Comparison of ENCODE assay signal across 9 cellular contexts in the genomic region with DNA sequence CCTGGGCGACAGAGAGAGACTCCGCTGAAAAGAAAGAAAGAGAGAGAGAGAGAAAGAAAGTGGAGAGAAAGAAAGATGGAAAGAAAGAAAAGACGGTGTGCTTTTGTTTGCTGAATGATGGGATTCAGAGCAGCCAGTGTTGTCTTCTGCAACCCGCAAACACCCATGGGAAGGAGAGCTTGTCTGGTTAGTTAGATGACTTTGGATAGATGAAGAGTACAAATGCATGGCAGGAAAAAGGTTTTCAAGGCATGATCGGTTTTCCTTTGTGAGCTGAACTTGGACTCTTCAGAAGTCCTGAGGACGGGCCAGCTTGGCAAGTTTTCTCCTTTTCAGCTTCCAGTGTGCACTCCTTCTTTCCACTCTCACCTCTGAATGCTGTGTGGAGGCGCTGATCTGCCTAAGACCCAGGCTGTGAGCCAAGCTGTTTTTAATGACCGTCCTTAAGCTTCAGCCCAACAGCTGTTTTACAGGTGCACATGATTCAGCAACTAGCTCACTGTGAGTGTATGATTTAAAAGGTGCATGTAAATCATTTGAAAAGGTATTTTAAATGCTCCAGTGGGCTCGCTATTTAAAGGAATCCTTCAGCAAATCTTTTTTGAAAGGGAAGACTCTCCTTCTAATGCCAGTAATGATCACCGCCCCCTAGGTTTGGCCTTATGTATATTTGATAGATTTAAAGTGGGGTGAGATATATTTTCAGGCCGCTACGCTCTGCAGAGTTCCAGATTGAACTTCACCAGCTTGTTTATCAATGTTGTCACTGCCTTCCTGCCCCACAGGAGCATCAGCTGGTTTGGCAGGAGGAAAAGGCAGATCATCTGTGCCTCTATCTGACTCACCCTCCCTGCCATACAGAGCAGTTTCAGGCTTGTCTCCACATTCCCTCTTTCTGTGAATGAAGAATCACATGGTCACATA.
DNase-seq lines count a peak whose midpoint lies in the region; ATAC-seq and TF ChIP-seq lines count a peak whose summit lies in the region.
"Had no signal": no experiment of that assay in that cellular context is flagged by ENCODE, and none has a peak within 500 bp of the region (broad histone marks: within the 10 kb centered on the region; RNA-seq: fewer than 3 reads in every experiment).

No MANE protein-coding gene starts in this region.

- H3K27ac Mint-ChIP-seq in CD8-positive, alpha-beta T cell = no peak overlapping the region
- no peak overlapping the region for H3K27ac Mint-ChIP-seq in T-cell

- no peak for TF ChIP-seq CTCF in left ventricle myocardium inferior (IDR thresholded peaks at IDR 0.05; ENCODE audit: borderline replicate concordance)
- no peak for TF ChIP-seq CTCF in sigmoid colon (IDR thresholded peaks at IDR 0.05)
- TF ChIP-seq CTCF in CD8-positive, alpha-beta T cell (IDR thresholded peaks at IDR 0.05) = no peak

- H3K9me3 ChIP-seq in left ventricle myocardium inferior (replicated peaks) (no peaks in the 10 kb centered on the region), sigmoid colon (no peaks in the 10 kb centered on the region)
- no peaks in the 10 kb centered on the region for H3K9me3 ChIP-seq in CD8-positive, alpha-beta T cell (ENCODE audit: low read length)

- peak overlapping the region; percentile 7 for H3K4me3 ChIP-seq in left ventricle myocardium inferior
- H3K4me3 ChIP-seq in sigmoid colon = no peak overlapping the region
- no peak overlapping the region for H3K4me3 ChIP-seq in CD8-positive, alpha-beta T cell (ENCODE audit: low read depth, low read length)

- no peaks in the 10 kb centered on the region for H3K36me3 Mint-ChIP-seq in CD8-positive, alpha-beta T cell
- no peaks in the 10 kb centered on the region for H3K36me3 Mint-ChIP-seq in T-cell

- TF ChIP-seq POLR2A in sigmoid colon (IDR thresholded peaks at IDR 0.05) = no peak

- peak; percentile 76 for DNase-seq in T1000 (lab: John Stamatoyannopoulos, UW)
- no peak for DNase-seq in left ventricle myocardium inferior
- DNase-seq in sigmoid colon = peak; percentile 83
- no peak for DNase-seq in CD8-positive, alpha-beta T cell
- DNase-seq in T-cell = no peak
- DNase-seq in RKO (ENCODE audit: low spot score) = no peak
- DNase-seq: stimulated activated CD8-positive, alpha-beta memory T cell treated with anti-CD3 and anti-CD28 coated beads, Interleukin-4, amount 100 ng/mL, for 48 hours had no signal

- no peaks in the 10 kb centered on the region for H3K9me3 Mint-ChIP-seq in CD8-positive, alpha-beta T cell
- peaks cover 0 to 12% (median 3%) of the 10 kb centered on the region in 3 donors for H3K9me3 Mint-ChIP-seq in T-cell

- H3K4me1 ChIP-seq in left ventricle myocardium inferior (peaks cover 36% of the 10 kb centered on the region), sigmoid colon (peaks cover 0 to 41% (median 34%) of the 10 kb centered on the region in 4 donors)
- no peaks in the 10 kb centered on the region for H3K4me1 ChIP-seq in CD8-positive, alpha-beta T cell (ENCODE audit: insufficient read depth, low read length)

- POLR2A ChIA-PET in CD8-positive, alpha-beta T cell (lab: Charles Lee) = no interaction called here
- POLR2A ChIA-PET in T-cell (lab: Charles Lee) = no interaction called here

- WGBS in sigmoid colon, 2 donors = 34 to 63% methylated on average over 12 of the region's 12 CpGs

- H3K27me3 ChIP-seq in left ventricle myocardium inferior (ENCODE audit: low read depth) (no peaks in the 10 kb centered on the region), sigmoid colon (no peaks in the 10 kb centered on the region)
- no peaks in the 10 kb centered on the region for H3K27me3 ChIP-seq in CD8-positive, alpha-beta T cell (ENCODE audit: insufficient read depth, low read length)

- peak overlapping the region; percentile 83 for H3K27ac ChIP-seq in left ventricle myocardium inferior (replicated peaks)
- H3K27ac ChIP-seq in sigmoid colon = peak overlapping the region; percentile 48 to 84 (median 72)
- no peak overlapping the region for H3K27ac ChIP-seq in CD8-positive, alpha-beta T cell (ENCODE audit: low read depth, low read length)

- no peak overlapping the region for H3K4me3 Mint-ChIP-seq in CD8-positive, alpha-beta T cell
- no peak overlapping the region for H3K4me3 Mint-ChIP-seq in T-cell

- CTCF ChIA-PET in CD8-positive, alpha-beta T cell (lab: Charles Lee) = no interaction called here
- CTCF ChIA-PET in T-cell (lab: Charles Lee) = no interaction called here

- no peaks in the 10 kb centered on the region for H3K27me3 Mint-ChIP-seq in CD8-positive, alpha-beta T cell (ENCODE audit: low read depth)
- no peaks in the 10 kb centered on the region for H3K27me3 Mint-ChIP-seq in T-cell

- H3K4me1 Mint-ChIP-seq in CD8-positive, alpha-beta T cell (ENCODE audit: low read depth) = no peaks in the 10 kb centered on the region
- no peaks in the 10 kb centered on the region for H3K4me1 Mint-ChIP-seq in T-cell

- TF ChIP-seq EP300 in sigmoid colon (IDR thresholded peaks at IDR 0.05) = peak in 1 of 4 donors; percentile 5

- H3K36me3 ChIP-seq in left ventricle myocardium inferior = no peaks in the 10 kb centered on the region
- no peaks in the 10 kb centered on the region for H3K36me3 ChIP-seq in sigmoid colon
- H3K36me3 ChIP-seq in CD8-positive, alpha-beta T cell (ENCODE audit: insufficient read depth, low read length) = no peaks in the 10 kb centered on the region

- peak; percentile 42 for ATAC-seq in GM19452 (IDR thresholded peaks at IDR 0.05; ENCODE audit: unreplicated experiment)
- no peak for ATAC-seq in CD8-positive, alpha-beta T cell
- no peak for ATAC-seq in T-cell (replicated peaks in 1 of 4)
- no peak for ATAC-seq in HG02588 (IDR thresholded peaks at IDR 0.05; ENCODE audit: unreplicated experiment)

- intact Hi-C loops in left ventricle myocardium inferior (cut with micrococcal nuclease) = no loop called here
- intact Hi-C loops in sigmoid colon (cut with DNase I) = no loop called here
- intact Hi-C loops in CD8-positive, alpha-beta T cell (cut with DNase I, micrococcal nuclease) = no loop called here

Comparison
In these comparisons a context has a peak if more than half of its experiments do, and no peak if none do; other contexts are left out.
1. DNase-seq: peak in T1000 (single experiment) and sigmoid colon (single experiment); none in left ventricle myocardium inferior (single experiment), CD8-positive, alpha-beta T cell (0 of 7), T-cell (0 of 34) and RKO (single experiment).